11 cellular contexts compared by ENCODE assay signal in genomic region chr2:72793798-72794447, GRCh38. TPM values are rescaled to one million over a fixed set of nuclear protein-coding genes. Genes with fewer than 3 reads are reported as not detected.
DNase-seq lines count a peak whose midpoint lies in the region; ATAC-seq and TF ChIP-seq lines count a peak whose summit lies in the region.
"Had no signal": no experiment of that assay in that cellular context is flagged by ENCODE, and none has a peak within 500 bp of the region (broad histone marks: within the 10 kb centered on the region; RNA-seq: fewer than 3 reads in every experiment).

No MANE protein-coding gene starts in this region.

- peaks cover 16% of the 10 kb centered on the region for H3K4me1 Mint-ChIP-seq in brain
- H3K4me1 Mint-ChIP-seq in activated naive CD4-positive, alpha-beta T cell treated with anti-CD3 and anti-CD28 coated beads, Interleukin-2, amount 10 ng/mL, durations not matched to agents 7 days and 5 days: peaks cover 7% of the 10 kb centered on the region

- H3K4me3 ChIP-seq in cardiac muscle cell (no peak overlapping the region), subcutaneous abdominal adipose tissue (ENCODE audit: low read depth in 1 of 5, low read length in 5 of 5) (peak overlapping the region in 2 of 5 donors; percentile 16 to 44), upper lobe of left lung (no peak overlapping the region)
- H3K4me3 ChIP-seq: adrenal gland had no signal

- DNase-seq in H4 (ENCODE audit: low spot score) (peak; percentile 54), cardiac muscle cell (ENCODE audit: low read depth in 1 of 2, low spot score in 1 of 2) (peak; percentile 38 to 71), upper lobe of left lung (no peak)
- no peak for DNase-seq in activated CD8-positive, alpha-beta memory T cell treated with anti-CD3 and anti-CD28 coated beads for 24 hours
- DNase-seq in activated naive CD4-positive, alpha-beta T cell treated with anti-CD3 and anti-CD28 coated beads, Interleukin-2, amount 10 ng/mL, durations not matched to agents 7 days and 5 days: no peak
- DNase-seq: Kasumi-1, NCI-H2171 had no signal

- H3K27ac ChIP-seq in cardiac muscle cell: peak overlapping the region; percentile 86
- H3K27ac ChIP-seq in subcutaneous abdominal adipose tissue (ENCODE audit: low read depth, low read length): peak overlapping the region; percentile 5
- H3K27ac ChIP-seq in upper lobe of left lung: peak overlapping the region in 2 of 4 donors; percentile 14 to 17
- H3K27ac ChIP-seq: adrenal gland had no signal

- H3K27me3 ChIP-seq in cardiac muscle cell (no peaks in the 10 kb centered on the region), subcutaneous abdominal adipose tissue (ENCODE audit: control insufficient read depth in 5 of 5, insufficient read depth in 4 of 5, low read length in 5 of 5) (no peaks in the 10 kb centered on the region), upper lobe of left lung (no peaks in the 10 kb centered on the region)
- H3K27me3 ChIP-seq: adrenal gland had no signal

- ATAC-seq in upper lobe of left lung (ENCODE audit: low FRiP score in 2 of 2): no peak

- TF ChIP-seq CTCF in brain (conservative IDR thresholded peaks at IDR 0.05): no peak
- TF ChIP-seq CTCF in cardiac muscle cell (IDR thresholded peaks at IDR 0.05; ENCODE audit: low read depth, low read length): no peak
- no peak for TF ChIP-seq CTCF in upper lobe of left lung (IDR thresholded peaks at IDR 0.05)

- no peaks in the 10 kb centered on the region for H3K9me3 Mint-ChIP-seq in brain
- no peaks in the 10 kb centered on the region for H3K9me3 Mint-ChIP-seq in activated naive CD4-positive, alpha-beta T cell treated with anti-CD3 and anti-CD28 coated beads, Interleukin-2, amount 10 ng/mL, durations not matched to agents 7 days and 5 days
- H3K9me3 Mint-ChIP-seq: stimulated activated naive CD8-positive, alpha-beta T cell treated with anti-CD3 and anti-CD28 coated beads, Interleukin-15, Interleukin-2, amounts not matched to agents 100 ng/mL and 50 ng/mL, for 24 hours had no signal

- H3K27ac Mint-ChIP-seq in brain: peak overlapping the region in 3 of 5 experiments; percentile 11 to 64 (median 37)
- H3K27ac Mint-ChIP-seq in activated naive CD4-positive, alpha-beta T cell treated with anti-CD3 and anti-CD28 coated beads, Interleukin-2, amount 10 ng/mL, durations not matched to agents 7 days and 5 days: no peak overlapping the region

- peaks cover 18% of the 10 kb centered on the region for H3K4me1 ChIP-seq in cardiac muscle cell (ENCODE audit: low read depth)
- H3K4me1 ChIP-seq in subcutaneous abdominal adipose tissue (ENCODE audit: control insufficient read depth in 5 of 5, insufficient read depth in 5 of 5, low read length in 5 of 5): peaks cover 0 to 33% (median 24%) of the 10 kb centered on the region in 5 donors
- peaks cover 7 to 11% (median 9%) of the 10 kb centered on the region in 4 donors for H3K4me1 ChIP-seq in upper lobe of left lung

- H3K36me3 ChIP-seq in cardiac muscle cell (no peaks in the 10 kb centered on the region), subcutaneous abdominal adipose tissue (ENCODE audit: control insufficient read depth in 5 of 5, insufficient read depth in 5 of 5, low read length in 5 of 5) (no peaks in the 10 kb centered on the region), upper lobe of left lung (no peaks in the 10 kb centered on the region)
- H3K36me3 ChIP-seq: adrenal gland had no signal

- CTCF ChIA-PET in activated naive CD4-positive, alpha-beta T cell treated with anti-CD3 and anti-CD28 coated beads, Interleukin-2, amount 10 ng/mL, durations not matched to agents 7 days and 5 days (lab: Charles Lee): interaction anchor here (0.8 kb wide), 1 partner anchor 68 kb away, joined by 3 read pairs; no protein-coding TSS in a partner anchor

- H3K9me3 ChIP-seq in cardiac muscle cell (ENCODE audit: low read depth): no peaks in the 10 kb centered on the region
- H3K9me3 ChIP-seq in subcutaneous abdominal adipose tissue (ENCODE audit: control insufficient read depth in 5 of 5, low read length in 5 of 5): no peaks in the 10 kb centered on the region
- H3K9me3 ChIP-seq in upper lobe of left lung: no peaks in the 10 kb centered on the region
- H3K9me3 ChIP-seq: adrenal gland had no signal

- no peak for TF ChIP-seq EP300 in upper lobe of left lung (IDR thresholded peaks at IDR 0.05)

- H3K36me3 Mint-ChIP-seq in brain: peaks cover 11% of the 10 kb centered on the region
- no peaks in the 10 kb centered on the region for H3K36me3 Mint-ChIP-seq in activated naive CD4-positive, alpha-beta T cell treated with anti-CD3 and anti-CD28 coated beads, Interleukin-2, amount 10 ng/mL, durations not matched to agents 7 days and 5 days

- TF ChIP-seq POLR2A in upper lobe of left lung (IDR thresholded peaks at IDR 0.05): no peak

- peak overlapping the region in 1 of 5 experiments; percentile 53 for H3K4me3 Mint-ChIP-seq in brain
- H3K4me3 Mint-ChIP-seq in activated naive CD4-positive, alpha-beta T cell treated with anti-CD3 and anti-CD28 coated beads, Interleukin-2, amount 10 ng/mL, durations not matched to agents 7 days and 5 days: no peak overlapping the region
- H3K4me3 Mint-ChIP-seq: stimulated activated naive CD8-positive, alpha-beta T cell treated with anti-CD3 and anti-CD28 coated beads, Interleukin-15, Interleukin-2, amounts not matched to agents 100 ng/mL and 50 ng/mL, for 24 hours had no signal

- WGBS in upper lobe of left lung, 2 donors: 28 to 38% methylated on average over 3 of the region's 3 CpGs

- no peaks in the 10 kb centered on the region for H3K27me3 Mint-ChIP-seq in brain
- H3K27me3 Mint-ChIP-seq in activated naive CD4-positive, alpha-beta T cell treated with anti-CD3 and anti-CD28 coated beads, Interleukin-2, amount 10 ng/mL, durations not matched to agents 7 days and 5 days: no peaks in the 10 kb centered on the region
- H3K27me3 Mint-ChIP-seq: stimulated activated naive CD8-positive, alpha-beta T cell treated with anti-CD3 and anti-CD28 coated beads, Interleukin-15, Interleukin-2, amounts not matched to agents 100 ng/mL and 50 ng/mL, for 24 hours had no signal

- H3K9ac ChIP-seq in subcutaneous abdominal adipose tissue (ENCODE audit: low read length in 5 of 5): peak overlapping the region in 1 of 5 donors; percentile 47

RNA-seq across cellular contexts. Expression of gene EXOC6B, which starts 31.9 kb away (rescaled TPM):
- 9.0 and 10.9 TPM in 2 replicates for total RNA-seq in H4 (2014; rRNA removed; shearing (Covaris generic))
- 14.0 TPM for polyA plus RNA-seq in brain (ENCODE audit: insufficient read depth, low read depth, low replicate concordance)
- 23.9 and 42.8 TPM in 2 replicates for total RNA-seq in cardiac muscle cell
- 17.0 and 21.7 TPM in 2 replicates for polyA plus RNA-seq in cardiac muscle cell
- total RNA-seq in upper lobe of left lung: 10 to 100 TPM; 11.0 to 56.6 (median 24.0) TPM

Comparison
In these comparisons a context has a peak if more than half of its experiments do, and no peak if none do; other contexts are left out.
1. DNase-seq: peak in H4 (single experiment) and cardiac muscle cell (2 of 2); none in activated CD8-positive, alpha-beta memory T cell treated with anti-CD3 and anti-CD28 coated beads for 24 hours (single experiment), activated naive CD4-positive, alpha-beta T cell treated with anti-CD3 and anti-CD28 coated beads, Interleukin-2, amount 10 ng/mL, durations not matched to agents 7 days and 5 days (single experiment) and upper lobe of left lung (0 of 2).